8 cellular contexts compared by ENCODE assay signal in genomic region chr1:36223373-36223995, GRCh38. TPM values are rescaled to one million over a fixed set of nuclear protein-coding genes. Genes with fewer than 3 reads are reported as not detected.
DNase-seq lines count a peak whose midpoint lies in the region; ATAC-seq, FAIRE-seq and TF ChIP-seq lines count a peak whose summit lies in the region.

No MANE protein-coding gene starts in this region.

- TF ChIP-seq CTCF in SU-DHL-6 (IDR thresholded peaks at IDR 0.05; ENCODE audit: insufficient read depth, low read length, poor library complexity, severe bottlenecking) (no peak), stomach (IDR thresholded peaks at IDR 0.05) (no peak)

- H3K79me2 ChIP-seq in SU-DHL-6 (ENCODE audit: insufficient read depth, low read length) = peaks cover 41% of the 10 kb centered on the region

- H3K27me3 ChIP-seq in SU-DHL-6 (ENCODE audit: low read length) (no peaks in the 10 kb centered on the region), stomach (no peaks in the 10 kb centered on the region)

- peaks cover 16 to 48% (median 35%) of the 10 kb centered on the region in 4 donors for H3K4me1 ChIP-seq in stomach

- intact Hi-C loops in stomach (cut with DNase I; ENCODE audit: low total_unique reads) = loop anchor here (10.0 kb wide), 1 partner anchor 61 kb away; no protein-coding TSS in a partner anchor

- no peaks in the 10 kb centered on the region for H3K36me3 ChIP-seq in SU-DHL-6 (ENCODE audit: low read length)
- H3K36me3 ChIP-seq in stomach = peaks cover 2 to 18% (median 16%) of the 10 kb centered on the region in 4 donors

- in situ Hi-C loops in Caki2 (cut with HindIII; ENCODE audit: low pct_unique_long_range_greater_than_20kb, low sequenced_read_pairs) = no loop called here

- TF ChIP-seq EP300 in stomach (IDR thresholded peaks at IDR 0.05) = no peak

- FAIRE-seq in GM19239 (lab: Jason Lieb, UNC) = no peak

- peak overlapping the region; percentile 90 for H3K4me2 ChIP-seq in SU-DHL-6 (ENCODE audit: low read depth, low read length, poor library complexity, severe bottlenecking)

- peak overlapping the region; percentile 87 for H2AFZ ChIP-seq in SU-DHL-6 (ENCODE audit: low read depth, low read length, severe bottlenecking)

- H3K4me3 ChIP-seq in SU-DHL-6 (ENCODE audit: insufficient read depth, low read length, poor library complexity, severe bottlenecking) = peak overlapping the region; percentile 69
- peak overlapping the region; percentile 74 to 91 (median 76) for H3K4me3 ChIP-seq in stomach

- H3K9ac ChIP-seq in SU-DHL-6 (ENCODE audit: low read length) = peak overlapping the region; percentile 87

- H3K9me3 ChIP-seq in SU-DHL-6 (ENCODE audit: insufficient read depth, low read length) = no peaks in the 10 kb centered on the region
- no peaks in the 10 kb centered on the region for H3K9me3 ChIP-seq in stomach

- peak; percentile 43 for DNase-seq in Caki2 (ENCODE audit: low read depth)
- peak; percentile 36 for DNase-seq in GM19239 (ENCODE audit: insufficient read length, low spot score)
- DNase-seq in lung microvascular endothelial cell (ENCODE audit: low read depth in 2 of 2) = peak; percentile 43 to 64
- DNase-seq in stomach = no peak
- DNase-seq in NCI-H2081 (lab: John Stamatoyannopoulos, UW) = no peak

- peak overlapping the region; percentile 81 for H3K27ac ChIP-seq in SU-DHL-6 (ENCODE audit: low read depth, low read length)
- peak overlapping the region; percentile 98 for H3K27ac ChIP-seq in cingulate gyrus (ENCODE audit: low read depth, low read length)
- H3K27ac ChIP-seq in stomach = peak overlapping the region; percentile 89 to 98 (median 94)

- peaks cover 12% of the 10 kb centered on the region for H3F3A ChIP-seq in SU-DHL-6 (ENCODE audit: insufficient read depth)

- H4K20me1 ChIP-seq in SU-DHL-6 (ENCODE audit: low read depth, low read length) = peaks cover 20% of the 10 kb centered on the region

- WGBS in stomach, 5 donors = 0 to 2% (median 1%) methylated on average over 16 of the region's 16 CpGs

- no peaks in the 10 kb centered on the region for H3K9me2 ChIP-seq in SU-DHL-6 (replicated peaks; ENCODE audit: insufficient read depth, low read length)

- no peak for TF ChIP-seq POLR2A in stomach (IDR thresholded peaks at IDR 0.05)

- peak; percentile 25 for ATAC-seq in HG03342 (IDR thresholded peaks at IDR 0.05; ENCODE audit: unreplicated experiment)

RNA-seq across cellular contexts. Expression of gene THRAP3, which starts 0.8 kb away (rescaled TPM):
- total RNA-seq in Caki2 (2014; rRNA removed; shearing (Covaris generic); ENCODE audit: low replicate concordance) = 29.9 and 49.1 TPM in 2 replicates
- total RNA-seq in lung microvascular endothelial cell = 104 and 113 TPM in 2 replicates
- total RNA-seq in stomach = 10 to 100 TPM; 26.4 to 97.9 (median 61.3) TPM
- polyA plus RNA-seq in stomach = 10 to 100 TPM; 22.2 to 28.0 (median 26.9) TPM

Comparison
In these comparisons a context has a peak if more than half of its experiments do, and no peak if none do; other contexts are left out.
1. DNase-seq: peak in Caki2 (single experiment), GM19239 (single experiment) and lung microvascular endothelial cell (2 of 2); none in stomach (single experiment) and NCI-H2081 (0 of 2).
2. Peak in every context shown above with its lines, with median percentiles within 50 percentile points of each other: H3K27ac ChIP-seq.